Comparison of ENCODE assay signal across 8 cellular contexts in genomic region chr3:48301814-48302194, GRCh38. TPM values are rescaled to one million over a fixed set of nuclear protein-coding genes. Genes with fewer than 3 reads are reported as not detected.
A peak's percentile ranks its signal among the peaks of the same experiment; 100 is the strongest.
DNase-seq lines count a peak whose midpoint lies in the region; FAIRE-seq and TF ChIP-seq lines count a peak whose summit lies in the region.

No MANE protein-coding gene starts in this region.

- peak overlapping the region; percentile 97 for H3K27ac ChIP-seq in cardiac muscle cell

- H3K4me1 ChIP-seq in cardiac muscle cell (ENCODE audit: low read depth) = peaks cover 8% of the 10 kb centered on the region

- peak overlapping the region; percentile 96 for H3K27ac Mint-ChIP-seq in activated naive CD4-positive, alpha-beta T cell treated with anti-CD3 and anti-CD28 coated beads, Interleukin-2, amount 10 ng/mL, durations not matched to agents 7 days and 5 days
- H3K27ac Mint-ChIP-seq in activated T-helper 1 cell treated with anti-CD3 and anti-CD28 coated beads, Interleukin-12 subunit alpha, Interleukin-12 subunit beta, Interleukin-2, Interleukin-4 antibody, amounts not matched to agents 30 ng/mL and 10 ng/mL and 1 ng/mL, durations not matched to agents 14 hours and 24 hours and 36 hours = peak overlapping the region; percentile 86

- no peaks in the 10 kb centered on the region for H3K9me3 ChIP-seq in cardiac muscle cell (ENCODE audit: low read depth)

- peaks cover 10% of the 10 kb centered on the region for H3K27me3 Mint-ChIP-seq in activated naive CD4-positive, alpha-beta T cell treated with anti-CD3 and anti-CD28 coated beads, Interleukin-2, amount 10 ng/mL, durations not matched to agents 7 days and 5 days
- H3K27me3 Mint-ChIP-seq in activated T-helper 1 cell treated with anti-CD3 and anti-CD28 coated beads, Interleukin-12 subunit alpha, Interleukin-12 subunit beta, Interleukin-2, Interleukin-4 antibody, amounts not matched to agents 30 ng/mL and 10 ng/mL and 1 ng/mL, durations not matched to agents 14 hours and 24 hours and 36 hours (ENCODE audit: insufficient read depth) = peaks cover 17% of the 10 kb centered on the region

- FAIRE-seq in D721Med (lab: Jason Lieb, UNC) = no peak

- CTCF ChIA-PET in activated naive CD4-positive, alpha-beta T cell treated with anti-CD3 and anti-CD28 coated beads, Interleukin-2, amount 10 ng/mL, durations not matched to agents 7 days and 5 days (lab: Charles Lee) = no interaction called here

- H3K36me3 Mint-ChIP-seq in activated naive CD4-positive, alpha-beta T cell treated with anti-CD3 and anti-CD28 coated beads, Interleukin-2, amount 10 ng/mL, durations not matched to agents 7 days and 5 days = peaks cover 24% of the 10 kb centered on the region
- H3K36me3 Mint-ChIP-seq in activated T-helper 1 cell treated with anti-CD3 and anti-CD28 coated beads, Interleukin-12 subunit alpha, Interleukin-12 subunit beta, Interleukin-2, Interleukin-4 antibody, amounts not matched to agents 30 ng/mL and 10 ng/mL and 1 ng/mL, durations not matched to agents 14 hours and 24 hours and 36 hours (ENCODE audit: low read depth) = peaks cover 22% of the 10 kb centered on the region

- peaks cover 38% of the 10 kb centered on the region for H3K4me1 Mint-ChIP-seq in activated naive CD4-positive, alpha-beta T cell treated with anti-CD3 and anti-CD28 coated beads, Interleukin-2, amount 10 ng/mL, durations not matched to agents 7 days and 5 days
- H3K4me1 Mint-ChIP-seq in activated T-helper 1 cell treated with anti-CD3 and anti-CD28 coated beads, Interleukin-12 subunit alpha, Interleukin-12 subunit beta, Interleukin-2, Interleukin-4 antibody, amounts not matched to agents 30 ng/mL and 10 ng/mL and 1 ng/mL, durations not matched to agents 14 hours and 24 hours and 36 hours (ENCODE audit: low read depth) = peaks cover 54% of the 10 kb centered on the region

- TF ChIP-seq CTCF in cardiac muscle cell (IDR thresholded peaks at IDR 0.05; ENCODE audit: low read depth, low read length) = no peak
- no peak for TF ChIP-seq CTCF in D721Med (IDR thresholded peaks at IDR 0.05; ENCODE audit: insufficient read depth, missing control alignments)

- intact Hi-C loops in activated T-helper 1 cell treated with anti-CD3 and anti-CD28 coated beads, Interleukin-12 subunit alpha, Interleukin-12 subunit beta, Interleukin-2, Interleukin-4 antibody, amounts not matched to agents 30 ng/mL and 10 ng/mL and 1 ng/mL, durations not matched to agents 14 hours and 24 hours and 36 hours (cut with micrococcal nuclease) = loop anchor here (1.0 kb wide), 7 partner anchors 29 to 415 kb away; partner anchors contain the start of genes CDC25A, IP6K2, SLC26A6 and ZNF589

- H3K36me3 ChIP-seq in cardiac muscle cell = peaks cover 4% of the 10 kb centered on the region

- H3K4me3 ChIP-seq in Jurkat, Clone E6-1 (ENCODE audit: low read length) = peak overlapping the region; percentile 85
- H3K4me3 ChIP-seq in cardiac muscle cell = peak overlapping the region; percentile 80

- no peaks in the 10 kb centered on the region for H3K9me3 Mint-ChIP-seq in activated naive CD4-positive, alpha-beta T cell treated with anti-CD3 and anti-CD28 coated beads, Interleukin-2, amount 10 ng/mL, durations not matched to agents 7 days and 5 days
- H3K9me3 Mint-ChIP-seq in activated T-helper 1 cell treated with anti-CD3 and anti-CD28 coated beads, Interleukin-12 subunit alpha, Interleukin-12 subunit beta, Interleukin-2, Interleukin-4 antibody, amounts not matched to agents 30 ng/mL and 10 ng/mL and 1 ng/mL, durations not matched to agents 14 hours and 24 hours and 36 hours = no peaks in the 10 kb centered on the region

- peak; percentile 29 for DNase-seq in activated naive CD4-positive, alpha-beta T cell treated with anti-CD3 and anti-CD28 coated beads, Interleukin-2, amount 10 ng/mL, durations not matched to agents 7 days and 5 days
- no peak for DNase-seq in activated naive CD4-positive, alpha-beta T cell treated with anti-CD3 and anti-CD28 coated beads, Interleukin-2, amount 50 U/mL, for 16 hours
- DNase-seq in Jurkat, Clone E6-1 (ENCODE audit: low read depth, low spot score) = no peak
- no peak for DNase-seq in activated T-helper 1 cell treated with anti-CD3 and anti-CD28 coated beads, Interleukin-12 subunit alpha, Interleukin-12 subunit beta, Interleukin-2, Interleukin-4 antibody, amounts not matched to agents 30 ng/mL and 10 ng/mL and 1 ng/mL, durations not matched to agents 14 hours and 24 hours and 36 hours (ENCODE audit: low spot score)
- DNase-seq in cardiac muscle cell (ENCODE audit: low read depth in 1 of 2, low spot score in 1 of 2) (peak in 1 of 2 donors; percentile 51), pons (ENCODE audit: low spot score) (peak; percentile 20), retina (no peak), D721Med (ENCODE audit: insufficient read length, low spot score) (no peak)

- peaks cover 12% of the 10 kb centered on the region for H3K27me3 ChIP-seq in cardiac muscle cell

- H3K4me3 Mint-ChIP-seq in activated naive CD4-positive, alpha-beta T cell treated with anti-CD3 and anti-CD28 coated beads, Interleukin-2, amount 10 ng/mL, durations not matched to agents 7 days and 5 days = peak overlapping the region; percentile 85
- H3K4me3 Mint-ChIP-seq in activated T-helper 1 cell treated with anti-CD3 and anti-CD28 coated beads, Interleukin-12 subunit alpha, Interleukin-12 subunit beta, Interleukin-2, Interleukin-4 antibody, amounts not matched to agents 30 ng/mL and 10 ng/mL and 1 ng/mL, durations not matched to agents 14 hours and 24 hours and 36 hours = peak overlapping the region; percentile 95

RNA-seq across cellular contexts. Expression of gene NME6, which starts 0.6 kb away (rescaled TPM):
- polyA plus RNA-seq in Jurkat, Clone E6-1 (2012; ENCODE audit: insufficient read depth, insufficient read length) = 21.6 TPM
- total RNA-seq in activated T-helper 1 cell treated with anti-CD3 and anti-CD28 coated beads, Interleukin-12 subunit alpha, Interleukin-12 subunit beta, Interleukin-2, Interleukin-4 antibody, amounts not matched to agents 30 ng/mL and 10 ng/mL and 1 ng/mL, durations not matched to agents 14 hours and 24 hours and 36 hours = 40.7 and 41.8 TPM in 2 replicates
- total RNA-seq in cardiac muscle cell = 40.5 and 42.1 TPM in 2 replicates
- polyA plus RNA-seq in cardiac muscle cell = 65.6 and 69.8 TPM in 2 replicates

RNA-seq across cellular contexts. Expression of gene SPINK8, which starts 31.7 kb away (rescaled TPM):
- polyA plus RNA-seq in Jurkat, Clone E6-1 (2012; ENCODE audit: insufficient read depth, insufficient read length) = not detected
- not detected in 2 replicates for total RNA-seq in activated T-helper 1 cell treated with anti-CD3 and anti-CD28 coated beads, Interleukin-12 subunit alpha, Interleukin-12 subunit beta, Interleukin-2, Interleukin-4 antibody, amounts not matched to agents 30 ng/mL and 10 ng/mL and 1 ng/mL, durations not matched to agents 14 hours and 24 hours and 36 hours
- total RNA-seq in cardiac muscle cell = not detected in 2 replicates
- polyA plus RNA-seq in cardiac muscle cell = not detected in 2 replicates

Comparison
In these comparisons a context has a peak if more than half of its experiments do, and no peak if none do; other contexts are left out.
1. DNase-seq: peak in activated naive CD4-positive, alpha-beta T cell treated with anti-CD3 and anti-CD28 coated beads, Interleukin-2, amount 10 ng/mL, durations not matched to agents 7 days and 5 days (single experiment) and pons (single experiment); none in activated naive CD4-positive, alpha-beta T cell treated with anti-CD3 and anti-CD28 coated beads, Interleukin-2, amount 50 U/mL, for 16 hours (single experiment), Jurkat, Clone E6-1 (single experiment), activated T-helper 1 cell treated with anti-CD3 and anti-CD28 coated beads, Interleukin-12 subunit alpha, Interleukin-12 subunit beta, Interleukin-2, Interleukin-4 antibody, amounts not matched to agents 30 ng/mL and 10 ng/mL and 1 ng/mL, durations not matched to agents 14 hours and 24 hours and 36 hours (single experiment), retina (single experiment) and D721Med (single experiment).